ENCODE assay signal across 19 cellular contexts in the genomic region with DNA sequence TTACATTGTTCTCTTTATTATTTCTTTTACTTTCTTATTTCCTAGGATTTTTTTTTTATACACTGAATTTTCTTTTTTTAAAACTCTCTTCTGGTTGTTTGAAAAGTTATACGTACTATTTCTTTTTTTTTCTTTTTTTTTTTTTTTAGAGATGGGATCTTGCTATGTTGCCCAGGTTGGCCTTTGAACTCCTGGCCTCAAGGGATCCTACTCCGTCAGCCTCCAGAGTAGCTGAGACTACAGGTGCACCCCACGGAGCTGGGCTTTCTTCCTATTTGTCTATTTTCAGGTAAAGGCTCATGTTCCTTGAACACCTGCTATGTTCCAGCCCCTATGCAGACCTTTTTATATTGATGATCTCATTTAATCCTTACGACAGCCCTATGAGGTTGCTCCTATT. TPM values are rescaled to one million over a fixed set of nuclear protein-coding genes. Genes with fewer than 3 reads are reported as not detected.
DNase-seq lines count a peak whose midpoint lies in the region; ATAC-seq and TF ChIP-seq lines count a peak whose summit lies in the region.
"Had no signal": no experiment of that assay in that cellular context is flagged by ENCODE, and none has a peak within 500 bp of the region (broad histone marks: within the 10 kb centered on the region; RNA-seq: fewer than 3 reads in every experiment).

No MANE protein-coding gene starts in this region.

- H3K27me3 ChIP-seq in gastrocnemius medialis, result no peaks in the 10 kb centered on the region
- H3K27me3 ChIP-seq in SJCRH30, result no peaks in the 10 kb centered on the region
- H3K27me3 ChIP-seq: BLaER1 had no signal

- CTCF ChIA-PET in HEK293 (lab: Yijun Ruan, JAX), result interaction anchor here (0.6 kb wide), 1 partner anchor 63 kb away, joined by 4 read pairs; no protein-coding TSS in a partner anchor

- DNase-seq in myocyte (ENCODE audit: low read depth) (peak; percentile 21), gastrocnemius medialis (peak in 1 of 2 donors; percentile 28), amniotic stem cell (lab: John Stamatoyannopoulos, UW) (no peak), SJCRH30 (no peak)
- DNase-seq in activated CD8-positive, alpha-beta memory T cell treated with anti-CD3 and anti-CD28 coated beads for 24 hours, result no peak
- DNase-seq: Caco-2; CD4-positive, CD25-positive, alpha-beta regulatory T cell; CD8-positive, alpha-beta T cell; DMS153; DND-41; GDM1; H9 had no signal

- ATAC-seq in gastrocnemius medialis (no peak), GM21529 (IDR thresholded peaks at IDR 0.05; ENCODE audit: unreplicated experiment) (no peak)
- ATAC-seq: CD8-positive, alpha-beta T cell; GM12878; GM23338; HCT116 had no signal

- H3K9me3 ChIP-seq in HEK293 (ENCODE audit: control insufficient read depth, insufficient read depth, low read depth, low read length), result no peaks in the 10 kb centered on the region
- H3K9me3 ChIP-seq in gastrocnemius medialis, result no peaks in the 10 kb centered on the region
- peaks cover 7% of the 10 kb centered on the region; the same call in 1 of the 2 replicates for H3K9me3 ChIP-seq in SJCRH30 (replicated peaks)
- H3K9me3 ChIP-seq: Caco-2 had no signal

- no peak for TF ChIP-seq CTCF in HEK293 (tag by site-specific recombination; IDR thresholded peaks at IDR 0.05)
- TF ChIP-seq CTCF in gastrocnemius medialis (IDR thresholded peaks at IDR 0.05 in 4 of 5, conservative IDR thresholded peaks at IDR 0.05 in 1 of 5), result no peak

- POLR2A ChIA-PET in HEK293 (lab: Yijun Ruan, JAX), result no interaction called here

- H3K36me3 ChIP-seq in HEK293 (ENCODE audit: control insufficient read depth in 2 of 2, insufficient read depth in 1 of 2, low read length in 2 of 2) (no peaks in the 10 kb centered on the region), gastrocnemius medialis (no peaks in the 10 kb centered on the region), SJCRH30 (no peaks in the 10 kb centered on the region)
- H3K36me3 ChIP-seq: BLaER1 had no signal

- H3K4me1 ChIP-seq in HEK293 (ENCODE audit: control insufficient read depth, insufficient read depth, low read length), result no peaks in the 10 kb centered on the region; the same call in 1 of the 2 replicates
- peaks cover 10 to 21% of the 10 kb centered on the region in 2 donors for H3K4me1 ChIP-seq in gastrocnemius medialis
- H3K4me1 ChIP-seq in SJCRH30, result peaks cover 19% of the 10 kb centered on the region
- H3K4me1 ChIP-seq: BLaER1 had no signal

- no peak overlapping the region for H3K27ac ChIP-seq in HEK293 (ENCODE audit: extremely low read depth, low read depth, low read length)
- peak overlapping the region; percentile 85 to 92 (median 86) for H3K27ac ChIP-seq in gastrocnemius medialis
- H3K27ac ChIP-seq in SJCRH30, result no peak overlapping the region
- H3K27ac ChIP-seq: BLaER1, C4-2B had no signal

- in situ Hi-C loops in gastrocnemius medialis (cut with MboI; ENCODE audit: low sequenced_read_pairs in 4 of 4), result no loop called here

- intact Hi-C loops in gastrocnemius medialis (cut with DNase I; ENCODE audit: low total_unique reads), result no loop called here

- TF ChIP-seq POLR2A in gastrocnemius medialis (IDR thresholded peaks at IDR 0.05), result no peak

- H3K4me3 ChIP-seq in HEK293 (ENCODE audit: low read depth, low read length) (no peak overlapping the region), gastrocnemius medialis (no peak overlapping the region), SJCRH30 (no peak overlapping the region)
- H3K4me3 ChIP-seq: BLaER1, GM12878, GM23338 had no signal

TF ChIP-seq in HEK293, 187 proteins besides CTCF, POLR2A, EP300 and RAD21:
- peak; percentile 71 for TF ChIP-seq ZNF121 (tag by site-specific recombination; IDR thresholded peaks at IDR 0.05)
- TF ChIP-seq ZNF513 (tag by site-specific recombination; IDR thresholded peaks at IDR 0.05), result no peak

RNA-seq across cellular contexts. Expression of gene DYRK1A, which starts 29.4 kb away (rescaled TPM):
- 79.6 and 97.3 TPM in 2 replicates for total RNA-seq in myocyte
- polyA plus RNA-seq in myocyte (2012), result 25.9 TPM
- 100 to 1,000 TPM in 2 of 4 donors, 10 to 100 TPM in 2; 81.0 to 115 (median 95.3) TPM for total RNA-seq in gastrocnemius medialis
- 59.8 and 67.5 TPM in 2 replicates for total RNA-seq in SJCRH30 (2014; rRNA removed; shearing (Covaris generic))

Comparison
In these comparisons a context has a peak if more than half of its experiments do, and no peak if none do; other contexts are left out.
1. H3K27ac ChIP-seq: peak in gastrocnemius medialis (4 of 4); none in HEK293 (single experiment) and SJCRH30 (single experiment).